In the genomic region with DNA sequence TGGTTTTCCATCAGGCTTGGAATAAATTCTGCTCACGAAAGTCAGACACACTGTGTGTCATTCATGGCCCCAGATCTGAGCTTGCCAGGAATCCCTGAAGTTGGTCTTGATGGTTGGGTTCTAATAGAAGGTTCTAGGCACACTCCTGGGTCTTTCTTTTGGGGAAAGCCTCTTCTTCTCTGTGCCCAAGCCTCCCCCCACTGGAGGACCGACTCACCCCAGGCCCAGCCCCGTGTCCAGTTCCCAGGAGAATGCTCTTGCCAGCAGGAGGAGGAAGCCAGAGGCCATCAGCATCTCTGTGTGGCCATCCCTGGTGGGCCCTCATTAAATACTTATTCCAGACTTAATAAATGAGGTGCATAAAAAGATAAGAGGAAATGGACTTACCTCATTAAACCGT, we compare ENCODE assay signal across 21 cellular contexts.
DNase-seq lines count a peak whose midpoint lies in the region; ATAC-seq, FAIRE-seq and TF ChIP-seq lines count a peak whose summit lies in the region.
"Had no signal": no experiment of that assay in that cellular context is flagged by ENCODE, and none has a peak within 500 bp of the region (broad histone marks: within the 10 kb centered on the region; RNA-seq: fewer than 3 reads in every experiment).

No MANE protein-coding gene starts in this region.

- H3K36me3 Mint-ChIP-seq in CD14-positive monocyte, result no peaks in the 10 kb centered on the region
- H3K36me3 Mint-ChIP-seq: CD4-positive, CD25-positive, alpha-beta regulatory T cell; CD8-positive, alpha-beta memory T cell had no signal

- H3K4me1 Mint-ChIP-seq in CD14-positive monocyte, result no peaks in the 10 kb centered on the region
- H3K4me1 Mint-ChIP-seq: CD4-positive, CD25-positive, alpha-beta regulatory T cell; CD8-positive, alpha-beta memory T cell had no signal

- FAIRE-seq in kidney (lab: Jason Lieb, UNC), result no peak
- FAIRE-seq: D721Med, GM12892, GM18507 had no signal

- peaks cover 21 to 48% (median 25%) of the 10 kb centered on the region in 7 donors for H3K9me3 Mint-ChIP-seq in CD14-positive monocyte

- H3K36me3 ChIP-seq in RWPE2 (ENCODE audit: low read depth) (no peaks in the 10 kb centered on the region), kidney (ENCODE audit: control insufficient read depth in 1 of 2, insufficient read depth in 2 of 2, low read length in 2 of 2) (no peaks in the 10 kb centered on the region), sigmoid colon (no peaks in the 10 kb centered on the region), BE2C (no peaks in the 10 kb centered on the region)

- H3K27me3 Mint-ChIP-seq in CD14-positive monocyte (ENCODE audit: low read depth in 3 of 3), result peaks cover 0 to 6% (median 2%) of the 10 kb centered on the region in 3 donors
- H3K27me3 Mint-ChIP-seq: CD4-positive, CD25-positive, alpha-beta regulatory T cell had no signal

- H3K27me3 ChIP-seq in RWPE2 (ENCODE audit: insufficient read depth, poor library complexity, severe bottlenecking), result no peaks in the 10 kb centered on the region
- no peaks in the 10 kb centered on the region for H3K27me3 ChIP-seq in sigmoid colon
- no peaks in the 10 kb centered on the region for H3K27me3 ChIP-seq in BE2C
- H3K27me3 ChIP-seq: BLaER1 treated with 17β-estradiol and CSF1 and Interleukin-3, amounts not matched to agents 10 nM and 100 nM had no signal

- ATAC-seq in RWPE2 (ENCODE audit: low read depth), result no peak
- ATAC-seq in HG03457 (IDR thresholded peaks at IDR 0.05; ENCODE audit: unreplicated experiment), result no peak
- ATAC-seq in GM21528 (IDR thresholded peaks at IDR 0.05; ENCODE audit: low FRiP score, unreplicated experiment), result no peak

- TF ChIP-seq EP300 in sigmoid colon (IDR thresholded peaks at IDR 0.05), result no peak

- H3K27ac Mint-ChIP-seq in CD14-positive monocyte, result no peak overlapping the region
- H3K27ac Mint-ChIP-seq: CD8-positive, alpha-beta memory T cell had no signal

- no peak for TF ChIP-seq CTCF in CD14-positive monocyte (IDR thresholded peaks at IDR 0.05)
- no peak for TF ChIP-seq CTCF in RWPE2 (IDR thresholded peaks at IDR 0.05; ENCODE audit: poor library complexity, severe bottlenecking)
- no peak for TF ChIP-seq CTCF in kidney (IDR thresholded peaks at IDR 0.05; ENCODE audit: borderline replicate concordance, extremely low read depth, insufficient read depth)
- TF ChIP-seq CTCF in sigmoid colon (IDR thresholded peaks at IDR 0.05), result no peak
- no peak for TF ChIP-seq CTCF in BE2C (IDR thresholded peaks at IDR 0.05; ENCODE audit: low read depth, low read length)

- H3K27ac ChIP-seq in RWPE2 (ENCODE audit: poor library complexity, severe bottlenecking) (no peak overlapping the region), kidney (ENCODE audit: low read depth in 2 of 2, low read length in 2 of 2) (no peak overlapping the region), sigmoid colon (no peak overlapping the region)
- H3K27ac ChIP-seq: BLaER1 treated with 17β-estradiol and CSF1 and Interleukin-3, amounts not matched to agents 10 nM and 100 nM had no signal

- peak; percentile 36 for DNase-seq in CD14-positive monocyte (ENCODE audit: low spot score)
- DNase-seq in RWPE2 (ENCODE audit: low spot score), result peak; percentile 10
- DNase-seq in kidney, result peak; percentile 19
- peak; percentile 7 for DNase-seq in sigmoid colon
- DNase-seq in BE2C, result no peak
- DNase-seq in D341Med (ENCODE audit: low spot score), result no peak
- DNase-seq: 8988T; CD4-positive, CD25-positive, alpha-beta regulatory T cell; COR-L47; DMS79; GDM1; GOT3; HCEC 1CT; KG1 had no signal

- no peak overlapping the region for H3K4me3 Mint-ChIP-seq in CD14-positive monocyte
- H3K4me3 Mint-ChIP-seq: CD4-positive, CD25-positive, alpha-beta regulatory T cell; CD8-positive, alpha-beta memory T cell had no signal

- H3K9me3 ChIP-seq in RWPE2 (ENCODE audit: severe bottlenecking), result peaks cover 2% of the 10 kb centered on the region
- H3K9me3 ChIP-seq in kidney (ENCODE audit: control insufficient read depth in 1 of 2, low read length in 2 of 2), result no peaks in the 10 kb centered on the region
- peaks cover 0 to 5% (median 0%) of the 10 kb centered on the region in 4 donors for H3K9me3 ChIP-seq in sigmoid colon
- H3K9me3 ChIP-seq in BE2C, result no peaks in the 10 kb centered on the region

- no peak for TF ChIP-seq POLR2A in sigmoid colon (IDR thresholded peaks at IDR 0.05)

- H3K9ac ChIP-seq in kidney (ENCODE audit: low read length in 2 of 2), result no peak overlapping the region
- H3K9ac ChIP-seq: BLaER1 treated with 17β-estradiol and CSF1 and Interleukin-3, amounts not matched to agents 10 nM and 100 nM had no signal

- intact Hi-C loops in CD14-positive monocyte (cut with micrococcal nuclease), result no loop called here
- intact Hi-C loops in kidney (cut with DNase I), result no loop called here
- intact Hi-C loops in sigmoid colon (cut with DNase I), result no loop called here

- H3K4me1 ChIP-seq in RWPE2 (ENCODE audit: insufficient read depth, poor library complexity, severe bottlenecking) (no peaks in the 10 kb centered on the region), kidney (ENCODE audit: control insufficient read depth in 1 of 2, insufficient read depth in 1 of 2, low read depth in 1 of 2, low read length in 2 of 2) (no peaks in the 10 kb centered on the region), sigmoid colon (no peaks in the 10 kb centered on the region), BE2C (no peaks in the 10 kb centered on the region)
- H3K4me1 ChIP-seq: BLaER1 treated with 17β-estradiol and CSF1 and Interleukin-3, amounts not matched to agents 10 nM and 100 nM had no signal

- H3K4me3 ChIP-seq in RWPE2 (ENCODE audit: severe bottlenecking) (no peak overlapping the region), kidney (ENCODE audit: low read length in 2 of 2) (no peak overlapping the region), sigmoid colon (no peak overlapping the region), BE2C (ENCODE audit: low read depth, low read length) (no peak overlapping the region)
- H3K4me3 ChIP-seq: BLaER1 treated with 17β-estradiol and CSF1 and Interleukin-3, amounts not matched to agents 10 nM and 100 nM had no signal

- 59 to 71% methylated on average over 4 of the region's 4 CpGs for WGBS in sigmoid colon, 2 donors

Comparison
In these comparisons a context has a peak if more than half of its experiments do, and no peak if none do; other contexts are left out.
1. DNase-seq: peak in CD14-positive monocyte (single experiment), RWPE2 (single experiment), kidney (single experiment) and sigmoid colon (single experiment); none in BE2C (single experiment) and D341Med (single experiment).